2 cellular contexts compared by ENCODE assay signal in genomic region chr2:127121776-127122176, GRCh38.
TF ChIP-seq lines count a peak whose summit lies in the region.

No MANE protein-coding gene starts in this region.

TF ChIP-seq in IMR-90, 13 proteins besides CTCF, POLR2A, EP300 and RAD21:
- TF ChIP-seq MXI1 (IDR thresholded peaks at IDR 0.05; ENCODE audit: borderline replicate concordance, low read depth, low read length), result no peak
- no peak for TF ChIP-seq CHD1 (IDR thresholded peaks at IDR 0.05; ENCODE audit: low read depth, low read length)
- no peak for TF ChIP-seq FOS (IDR thresholded peaks at IDR 0.05; ENCODE audit: low read depth, low read length)

TF ChIP-seq in HepG2, 621 proteins besides CTCF, POLR2A, EP300 and RAD21:
- TF ChIP-seq ZNF318 (CRISPR knock-in tag; IDR thresholded peaks at IDR 0.05) (no peak), KDM1A (CRISPR knock-in tag; IDR thresholded peaks at IDR 0.05) (no peak), PLRG1 (conservative IDR thresholded peaks at IDR 0.05) (no peak)
